10 cellular contexts compared by ENCODE assay signal in the genomic region with DNA sequence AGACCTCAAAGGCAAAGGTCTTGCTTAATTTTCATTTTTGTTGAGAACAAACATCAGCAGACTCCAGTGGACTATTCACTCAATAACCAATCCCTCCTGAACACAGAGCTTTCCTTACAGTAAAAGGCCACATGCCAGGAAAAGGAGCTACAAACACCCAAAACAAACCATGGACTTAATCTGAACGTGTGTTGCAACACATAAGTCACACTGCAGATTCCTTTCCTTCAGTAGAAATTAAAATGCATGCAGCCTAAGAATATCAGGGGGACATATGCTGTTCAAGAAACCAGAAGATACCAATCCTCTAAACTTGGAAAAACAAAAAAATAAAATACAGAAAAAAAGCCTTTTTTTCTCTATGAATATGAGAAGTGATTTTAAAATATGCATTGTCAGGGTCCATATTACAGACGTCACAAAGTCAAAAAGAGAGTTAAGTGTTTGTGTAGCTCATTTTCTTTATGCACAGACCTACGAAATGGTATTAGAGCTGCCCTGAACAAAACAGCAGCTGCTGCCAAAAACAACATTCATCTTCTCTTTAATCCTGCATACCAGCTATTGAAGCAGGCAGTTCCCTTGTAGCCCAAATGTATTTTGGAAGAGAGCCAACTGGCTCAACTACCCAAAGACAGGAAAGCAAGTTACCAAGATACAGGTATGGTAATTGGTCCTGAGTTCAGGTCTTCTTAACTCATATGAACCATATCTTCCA. TPM values are rescaled to one million over a fixed set of nuclear protein-coding genes. Genes with fewer than 3 reads are reported as not detected.
DNase-seq lines count a peak whose midpoint lies in the region; ATAC-seq, FAIRE-seq and TF ChIP-seq lines count a peak whose summit lies in the region.
"Had no signal": no experiment of that assay in that cellular context is flagged by ENCODE, and none has a peak within 500 bp of the region (broad histone marks: within the 10 kb centered on the region; RNA-seq: fewer than 3 reads in every experiment).

No MANE protein-coding gene starts in this region.

- no peak overlapping the region for H3K27ac Mint-ChIP-seq in astrocyte (ENCODE audit: unreplicated experiment)
- H3K27ac Mint-ChIP-seq: activated B cell treated with CpG ODN at 0.5 μM for 24 hours; CD4-positive, CD25-positive, alpha-beta regulatory T cell had no signal

- H3K4me3 ChIP-seq in astrocyte (ENCODE audit: insufficient read depth, low read depth, low read length), result no peak overlapping the region
- no peak overlapping the region for H3K4me3 ChIP-seq in liver (ENCODE audit: low read depth in 1 of 3, low read length in 3 of 3)

- H3K79me2 ChIP-seq in astrocyte (ENCODE audit: insufficient read depth, low read length), result peaks cover 89% of the 10 kb centered on the region

- DNase-seq in AG08395 (ENCODE audit: low spot score) (peak; percentile 46), NCI-H1417 (lab: John Stamatoyannopoulos, UW) (peak; percentile 63 to 94 (median 78)), astrocyte (ENCODE audit: low read depth) (peak; percentile 77), SKM-1 (lab: John Stamatoyannopoulos, UW; ENCODE audit: unreplicated experiment) (no peak), amniotic stem cell (lab: John Stamatoyannopoulos, UW) (no peak)
- DNase-seq: activated B cell treated with CpG ODN at 0.5 μM for 24 hours; CD4-positive, CD25-positive, alpha-beta regulatory T cell had no signal

- H3K4me1 Mint-ChIP-seq in astrocyte (ENCODE audit: low read depth, unreplicated experiment), result peaks cover 19% of the 10 kb centered on the region
- H3K4me1 Mint-ChIP-seq: activated B cell treated with CpG ODN at 0.5 μM for 24 hours; CD4-positive, CD25-positive, alpha-beta regulatory T cell had no signal

- H3K36me3 ChIP-seq in astrocyte (ENCODE audit: insufficient read depth, low read length), result no peaks in the 10 kb centered on the region
- no peaks in the 10 kb centered on the region for H3K36me3 ChIP-seq in liver (ENCODE audit: control insufficient read depth in 4 of 4, insufficient read depth in 3 of 4, low read depth in 1 of 4, low read length in 3 of 4)

- no peaks in the 10 kb centered on the region for H3K9me3 ChIP-seq in astrocyte (ENCODE audit: insufficient read depth, low read depth, low read length)
- H3K9me3 ChIP-seq in liver (ENCODE audit: control insufficient read depth in 4 of 4, low read length in 3 of 4), result no peaks in the 10 kb centered on the region

- TF ChIP-seq CTCF in astrocyte (IDR thresholded peaks at IDR 0.05; ENCODE audit: insufficient read depth, low read depth, low read length) (no peak), liver (IDR thresholded peaks at IDR 0.05; ENCODE audit: low read depth, low read length, missing input control) (no peak)

- peak in 1 of 2 donors; percentile 5 for TF ChIP-seq RAD21 in liver (IDR thresholded peaks at IDR 0.05)

- FAIRE-seq in astrocyte (lab: Jason Lieb, UNC), result peak; percentile 94

- H2AFZ ChIP-seq in astrocyte (ENCODE audit: low read depth, low read length), result no peak overlapping the region

- H3K9ac ChIP-seq in astrocyte (ENCODE audit: low read length) (no peak overlapping the region), liver (ENCODE audit: low read depth in 1 of 2, low read length in 2 of 2) (no peak overlapping the region)

- peak overlapping the region; percentile 3 for H3K27ac ChIP-seq in astrocyte (ENCODE audit: low read depth, low read length)
- no peak overlapping the region for H3K27ac ChIP-seq in liver (ENCODE audit: low read depth in 1 of 2, low read length in 2 of 2)

- H3K4me1 ChIP-seq in astrocyte (ENCODE audit: insufficient read depth, low read length), result peaks cover 12% of the 10 kb centered on the region
- H3K4me1 ChIP-seq in liver (ENCODE audit: control insufficient read depth in 4 of 4, insufficient read depth in 4 of 4, low read length in 3 of 4), result peaks cover 0 to 4% (median under 1%) of the 10 kb centered on the region in 4 donors

- H4K20me1 ChIP-seq in astrocyte (ENCODE audit: insufficient read depth, low read length), result peaks cover 18% of the 10 kb centered on the region

- H3K36me3 Mint-ChIP-seq in astrocyte (ENCODE audit: low read depth, unreplicated experiment), result peaks cover 2% of the 10 kb centered on the region
- H3K36me3 Mint-ChIP-seq: CD4-positive, CD25-positive, alpha-beta regulatory T cell had no signal

- no peaks in the 10 kb centered on the region for H3K27me3 Mint-ChIP-seq in astrocyte (ENCODE audit: low read depth, unreplicated experiment)
- H3K27me3 Mint-ChIP-seq: activated B cell treated with CpG ODN at 0.5 μM for 24 hours had no signal

- H3K4me2 ChIP-seq in astrocyte (ENCODE audit: low read length), result peak overlapping the region; percentile 35

- ATAC-seq in HG03439 (IDR thresholded peaks at IDR 0.05; ENCODE audit: unreplicated experiment) (no peak), GM21526 (IDR thresholded peaks at IDR 0.05; ENCODE audit: low FRiP score, unreplicated experiment) (no peak)

- H3K27me3 ChIP-seq in astrocyte (ENCODE audit: insufficient read depth, low read length) (no peaks in the 10 kb centered on the region), liver (ENCODE audit: control insufficient read depth in 4 of 4, insufficient read depth in 4 of 4, low read length in 3 of 4) (no peaks in the 10 kb centered on the region)

- 23% methylated on average over 3 of the region's 3 CpGs for WGBS in liver

- no peaks in the 10 kb centered on the region for H3K9me3 Mint-ChIP-seq in astrocyte (ENCODE audit: unreplicated experiment)

- H3K4me3 Mint-ChIP-seq in astrocyte (ENCODE audit: unreplicated experiment), result no peak overlapping the region
- H3K4me3 Mint-ChIP-seq: activated B cell treated with CpG ODN at 0.5 μM for 24 hours; CD4-positive, CD25-positive, alpha-beta regulatory T cell had no signal

TF ChIP-seq in liver, 16 proteins besides CTCF, POLR2A, EP300 and RAD21:
- TF ChIP-seq, protein P1, sequence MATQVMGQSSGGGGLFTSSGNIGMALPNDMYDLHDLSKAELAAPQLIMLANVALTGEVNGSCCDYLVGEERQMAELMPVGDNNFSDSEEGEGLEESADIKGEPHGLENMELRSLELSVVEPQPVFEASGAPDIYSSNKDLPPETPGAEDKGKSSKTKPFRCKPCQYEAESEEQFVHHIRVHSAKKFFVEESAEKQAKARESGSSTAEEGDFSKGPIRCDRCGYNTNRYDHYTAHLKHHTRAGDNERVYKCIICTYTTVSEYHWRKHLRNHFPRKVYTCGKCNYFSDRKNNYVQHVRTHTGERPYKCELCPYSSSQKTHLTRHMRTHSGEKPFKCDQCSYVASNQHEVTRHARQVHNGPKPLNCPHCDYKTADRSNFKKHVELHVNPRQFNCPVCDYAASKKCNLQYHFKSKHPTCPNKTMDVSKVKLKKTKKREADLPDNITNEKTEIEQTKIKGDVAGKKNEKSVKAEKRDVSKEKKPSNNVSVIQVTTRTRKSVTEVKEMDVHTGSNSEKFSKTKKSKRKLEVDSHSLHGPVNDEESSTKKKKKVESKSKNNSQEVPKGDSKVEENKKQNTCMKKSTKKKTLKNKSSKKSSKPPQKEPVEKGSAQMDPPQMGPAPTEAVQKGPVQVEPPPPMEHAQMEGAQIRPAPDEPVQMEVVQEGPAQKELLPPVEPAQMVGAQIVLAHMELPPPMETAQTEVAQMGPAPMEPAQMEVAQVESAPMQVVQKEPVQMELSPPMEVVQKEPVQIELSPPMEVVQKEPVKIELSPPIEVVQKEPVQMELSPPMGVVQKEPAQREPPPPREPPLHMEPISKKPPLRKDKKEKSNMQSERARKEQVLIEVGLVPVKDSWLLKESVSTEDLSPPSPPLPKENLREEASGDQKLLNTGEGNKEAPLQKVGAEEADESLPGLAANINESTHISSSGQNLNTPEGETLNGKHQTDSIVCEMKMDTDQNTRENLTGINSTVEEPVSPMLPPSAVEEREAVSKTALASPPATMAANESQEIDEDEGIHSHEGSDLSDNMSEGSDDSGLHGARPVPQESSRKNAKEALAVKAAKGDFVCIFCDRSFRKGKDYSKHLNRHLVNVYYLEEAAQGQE (IDR thresholded peaks at IDR 0.05), result no peak
- no peak for TF ChIP-seq FOXA1 (IDR thresholded peaks at IDR 0.05)
- no peak for TF ChIP-seq JUND (IDR thresholded peaks at IDR 0.05)
- TF ChIP-seq EGR1 (IDR thresholded peaks at IDR 0.05; ENCODE audit: low read depth in 2 of 2), result no peak
- TF ChIP-seq TAF1 (conservative IDR thresholded peaks at IDR 0.05), result no peak
- TF ChIP-seq, protein P2, sequence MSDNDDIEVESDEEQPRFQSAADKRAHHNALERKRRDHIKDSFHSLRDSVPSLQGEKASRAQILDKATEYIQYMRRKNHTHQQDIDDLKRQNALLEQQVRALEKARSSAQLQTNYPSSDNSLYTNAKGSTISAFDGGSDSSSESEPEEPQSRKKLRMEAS (IDR thresholded peaks at IDR 0.05), result no peak
- no peak for TF ChIP-seq HNF4A (conservative IDR thresholded peaks at IDR 0.05)
- TF ChIP-seq YY1 (IDR thresholded peaks at IDR 0.05), result no peak
- no peak for TF ChIP-seq HNF4G (IDR thresholded peaks at IDR 0.05)
- TF ChIP-seq, protein P3, sequence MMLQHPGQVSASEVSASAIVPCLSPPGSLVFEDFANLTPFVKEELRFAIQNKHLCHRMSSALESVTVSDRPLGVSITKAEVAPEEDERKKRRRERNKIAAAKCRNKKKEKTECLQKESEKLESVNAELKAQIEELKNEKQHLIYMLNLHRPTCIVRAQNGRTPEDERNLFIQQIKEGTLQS (IDR thresholded peaks at IDR 0.05), result no peak
- TF ChIP-seq FOXA2 (IDR thresholded peaks at IDR 0.05), result no peak
- no peak for TF ChIP-seq SP1 (IDR thresholded peaks at IDR 0.05)
- TF ChIP-seq, protein P4, sequence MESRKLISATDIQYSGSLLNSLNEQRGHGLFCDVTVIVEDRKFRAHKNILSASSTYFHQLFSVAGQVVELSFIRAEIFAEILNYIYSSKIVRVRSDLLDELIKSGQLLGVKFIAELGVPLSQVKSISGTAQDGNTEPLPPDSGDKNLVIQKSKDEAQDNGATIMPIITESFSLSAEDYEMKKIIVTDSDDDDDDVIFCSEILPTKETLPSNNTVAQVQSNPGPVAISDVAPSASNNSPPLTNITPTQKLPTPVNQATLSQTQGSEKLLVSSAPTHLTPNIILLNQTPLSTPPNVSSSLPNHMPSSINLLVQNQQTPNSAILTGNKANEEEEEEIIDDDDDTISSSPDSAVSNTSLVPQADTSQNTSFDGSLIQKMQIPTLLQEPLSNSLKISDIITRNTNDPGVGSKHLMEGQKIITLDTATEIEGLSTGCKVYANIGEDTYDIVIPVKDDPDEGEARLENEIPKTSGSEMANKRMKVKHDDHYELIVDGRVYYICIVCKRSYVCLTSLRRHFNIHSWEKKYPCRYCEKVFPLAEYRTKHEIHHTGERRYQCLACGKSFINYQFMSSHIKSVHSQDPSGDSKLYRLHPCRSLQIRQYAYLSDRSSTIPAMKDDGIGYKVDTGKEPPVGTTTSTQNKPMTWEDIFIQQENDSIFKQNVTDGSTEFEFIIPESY (IDR thresholded peaks at IDR 0.05), result no peak
- TF ChIP-seq RXRA (IDR thresholded peaks at IDR 0.05), result peak; percentile 16
- peak; percentile 63 for TF ChIP-seq NR2F2 (IDR thresholded peaks at IDR 0.05)
- TF ChIP-seq GABPA (IDR thresholded peaks at IDR 0.05 in 1 of 2, conservative IDR thresholded peaks at IDR 0.05 in 1 of 2), result no peak

RNA-seq across cellular contexts. Expression of a gene that starts 26.2 kb away (rescaled TPM):
- total RNA-seq in astrocyte (15.9 and 21.7 TPM in 2 replicates), liver (1 to 10 TPM; 1.2 to 3.0 TPM)
- polyA plus RNA-seq in liver, result under 1 TPM; 0.39 to 0.56 TPM
- total RNA-seq: activated B cell treated with CpG ODN at 0.5 μM for 24 hours; CD4-positive, CD25-positive, alpha-beta regulatory T cell had no signal
- polyA plus RNA-seq: CD4-positive, CD25-positive, alpha-beta regulatory T cell had no signal

Comparison
In these comparisons a context has a peak if more than half of its experiments do, and no peak if none do; other contexts are left out.
1. DNase-seq: peak in AG08395 (single experiment), NCI-H1417 (3 of 3) and astrocyte (single experiment); none in SKM-1 (single experiment) and amniotic stem cell (single experiment).